Comparison of ENCODE assay signal across 8 cellular contexts in the genomic region with DNA sequence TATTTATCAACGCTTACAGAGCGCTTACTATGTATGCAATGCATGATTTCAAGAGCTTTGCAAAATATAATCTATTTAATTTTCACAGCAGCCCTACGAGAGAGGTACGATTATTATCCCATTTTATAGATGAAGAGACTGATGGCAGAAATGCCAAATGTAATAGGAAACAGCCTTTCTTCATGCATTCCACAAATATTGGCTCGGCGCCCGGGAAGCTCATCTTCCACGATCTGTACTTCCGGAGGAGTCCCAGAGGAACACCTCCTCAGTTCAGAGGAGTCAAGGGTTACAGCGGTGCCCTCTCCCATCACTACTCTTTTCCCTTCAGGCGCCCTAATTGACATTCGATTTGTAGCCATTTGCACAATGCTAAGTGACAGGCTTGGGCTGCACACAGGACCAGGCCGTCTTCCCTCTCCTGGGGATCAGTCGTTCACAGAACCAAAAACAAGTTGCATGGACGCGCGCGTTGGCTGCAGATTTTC. TPM values are rescaled to one million over a fixed set of nuclear protein-coding genes. Genes with fewer than 3 reads are reported as not detected.
DNase-seq lines count a peak whose midpoint lies in the region; ATAC-seq and TF ChIP-seq lines count a peak whose summit lies in the region.

No MANE protein-coding gene starts in this region.

- peak overlapping the region in 2 of 3 donors; percentile 33 to 98 for H3K9ac ChIP-seq in skeletal muscle tissue (ENCODE audit: low read depth in 1 of 3, low read length in 3 of 3)

- peak overlapping the region; percentile 97 for H3K27ac Mint-ChIP-seq in activated CD8-positive, alpha-beta T cell treated with anti-CD3 and anti-CD28 coated beads, Interleukin-2, amount 10 ng/mL, durations not matched to agents 7 days and 5 days

- CTCF ChIA-PET in activated CD8-positive, alpha-beta T cell treated with anti-CD3 and anti-CD28 coated beads, Interleukin-2, amount 10 ng/mL, durations not matched to agents 7 days and 5 days (lab: Charles Lee): interaction anchor here (1.0 to 1.4 kb wide), 4 partner anchors 9 to 153 kb away, joined by 3 to 4 read pairs (median 4); a partner anchor contains a TSS

- H3K36me3 Mint-ChIP-seq in activated CD8-positive, alpha-beta T cell treated with anti-CD3 and anti-CD28 coated beads, Interleukin-2, amount 10 ng/mL, durations not matched to agents 7 days and 5 days (ENCODE audit: low read depth): peaks cover 6% of the 10 kb centered on the region

- H3K27ac ChIP-seq in right atrium auricular region (peak overlapping the region; percentile 98 to 99), skeletal muscle tissue (ENCODE audit: low read depth, low read length) (peak overlapping the region; percentile 96)

- peak; percentile 85 for DNase-seq in NCI-H1105 (lab: John Stamatoyannopoulos, UW)
- DNase-seq in NCI-H1105 treated with DMSO at 0.1 percent for 48 hours (lab: John Stamatoyannopoulos, UW): no peak
- DNase-seq in NCI-H1417 (lab: John Stamatoyannopoulos, UW): peak in 2 of 3 experiments; percentile 95 to 96
- DNase-seq in activated CD8-positive, alpha-beta T cell treated with anti-CD3 and anti-CD28 coated beads, Interleukin-2, amount 10 ng/mL, durations not matched to agents 7 days and 5 days: no peak
- DNase-seq in right atrium auricular region (ENCODE audit: low spot score): no peak

- H3K4me3 ChIP-seq in right atrium auricular region: peak overlapping the region in 1 of 2 donors; percentile 87
- H3K4me3 ChIP-seq in skeletal muscle tissue (ENCODE audit: low read length in 3 of 3): peak overlapping the region; percentile 61 to 80 (median 63)

- H3K9me3 ChIP-seq in right atrium auricular region: no peaks in the 10 kb centered on the region
- H3K9me3 ChIP-seq in skeletal muscle tissue (ENCODE audit: control insufficient read depth in 3 of 3, low read length in 3 of 3): no peaks in the 10 kb centered on the region

- ATAC-seq in activated CD8-positive, alpha-beta T cell treated with anti-CD3 and anti-CD28 coated beads, Interleukin-2, amount 10 ng/mL, durations not matched to agents 7 days and 5 days: no peak
- no peak for ATAC-seq in HG02588 (IDR thresholded peaks at IDR 0.05; ENCODE audit: unreplicated experiment)
- no peak for ATAC-seq in GM18498 (IDR thresholded peaks at IDR 0.05; ENCODE audit: unreplicated experiment)

- H3K27me3 ChIP-seq in right atrium auricular region (no peaks in the 10 kb centered on the region), skeletal muscle tissue (ENCODE audit: control insufficient read depth in 3 of 3, insufficient read depth in 3 of 3, low read length in 3 of 3) (no peaks in the 10 kb centered on the region)

- H3K4me1 Mint-ChIP-seq in activated CD8-positive, alpha-beta T cell treated with anti-CD3 and anti-CD28 coated beads, Interleukin-2, amount 10 ng/mL, durations not matched to agents 7 days and 5 days (ENCODE audit: low read depth): peaks cover 29% of the 10 kb centered on the region

- H3K9me3 Mint-ChIP-seq in activated CD8-positive, alpha-beta T cell treated with anti-CD3 and anti-CD28 coated beads, Interleukin-2, amount 10 ng/mL, durations not matched to agents 7 days and 5 days (ENCODE audit: insufficient read depth): no peaks in the 10 kb centered on the region

- no peaks in the 10 kb centered on the region for H3K36me3 ChIP-seq in right atrium auricular region
- H3K36me3 ChIP-seq in skeletal muscle tissue (ENCODE audit: control insufficient read depth in 3 of 3, insufficient read depth in 3 of 3, low read length in 3 of 3): no peaks in the 10 kb centered on the region

- POLR2A ChIA-PET in activated CD8-positive, alpha-beta T cell treated with anti-CD3 and anti-CD28 coated beads, Interleukin-2, amount 10 ng/mL, durations not matched to agents 7 days and 5 days (lab: Charles Lee): interaction anchor here (1.3 to 1.7 kb wide), 2 partner anchors 252 to 254 kb away, joined by 3 to 4 read pairs; a partner anchor contains a TSS

- no peak for TF ChIP-seq CTCF in right atrium auricular region (IDR thresholded peaks at IDR 0.05)

- peak overlapping the region; percentile 84 for H3K4me3 Mint-ChIP-seq in activated CD8-positive, alpha-beta T cell treated with anti-CD3 and anti-CD28 coated beads, Interleukin-2, amount 10 ng/mL, durations not matched to agents 7 days and 5 days

- H3K27me3 Mint-ChIP-seq in activated CD8-positive, alpha-beta T cell treated with anti-CD3 and anti-CD28 coated beads, Interleukin-2, amount 10 ng/mL, durations not matched to agents 7 days and 5 days (ENCODE audit: low read depth): no peaks in the 10 kb centered on the region

- H3K4me1 ChIP-seq in right atrium auricular region (peaks cover 0 to 59% of the 10 kb centered on the region in 2 donors), skeletal muscle tissue (ENCODE audit: control insufficient read depth in 3 of 3, insufficient read depth in 3 of 3, low read length in 3 of 3) (peaks cover 42 to 45% (median 44%) of the 10 kb centered on the region in 3 donors)

RNA-seq across cellular contexts. Expression of a gene that starts 1.1 kb away (rescaled TPM):
- 10 to 100 TPM; 23.9 to 24.1 TPM for total RNA-seq in activated CD8-positive, alpha-beta T cell treated with anti-CD3 and anti-CD28 coated beads, Interleukin-2, amount 10 ng/mL, durations not matched to agents 7 days and 5 days
- total RNA-seq in right atrium auricular region: 10 to 100 TPM; 59.1 to 76.5 TPM
- 30.3 TPM for total RNA-seq in skeletal muscle tissue

RNA-seq across cellular contexts. Expression of a gene that starts 9.0 kb away (rescaled TPM):
- 100 to 1,000 TPM; 151 to 154 TPM for total RNA-seq in activated CD8-positive, alpha-beta T cell treated with anti-CD3 and anti-CD28 coated beads, Interleukin-2, amount 10 ng/mL, durations not matched to agents 7 days and 5 days
- total RNA-seq in right atrium auricular region: 100 to 1,000 TPM in 1 of 2 donors, 10 to 100 TPM in 1; 61.0 to 103 TPM
- total RNA-seq in skeletal muscle tissue: 50.1 TPM

Comparison
In these comparisons a context has a peak if more than half of its experiments do, and no peak if none do; other contexts are left out.
1. DNase-seq: peak in NCI-H1105 (single experiment) and NCI-H1417 (2 of 3); none in NCI-H1105 treated with DMSO at 0.1 percent for 48 hours (single experiment), activated CD8-positive, alpha-beta T cell treated with anti-CD3 and anti-CD28 coated beads, Interleukin-2, amount 10 ng/mL, durations not matched to agents 7 days and 5 days (single experiment) and right atrium auricular region (single experiment).